ENCODE assay signal across 17 cellular contexts in the genomic region with DNA sequence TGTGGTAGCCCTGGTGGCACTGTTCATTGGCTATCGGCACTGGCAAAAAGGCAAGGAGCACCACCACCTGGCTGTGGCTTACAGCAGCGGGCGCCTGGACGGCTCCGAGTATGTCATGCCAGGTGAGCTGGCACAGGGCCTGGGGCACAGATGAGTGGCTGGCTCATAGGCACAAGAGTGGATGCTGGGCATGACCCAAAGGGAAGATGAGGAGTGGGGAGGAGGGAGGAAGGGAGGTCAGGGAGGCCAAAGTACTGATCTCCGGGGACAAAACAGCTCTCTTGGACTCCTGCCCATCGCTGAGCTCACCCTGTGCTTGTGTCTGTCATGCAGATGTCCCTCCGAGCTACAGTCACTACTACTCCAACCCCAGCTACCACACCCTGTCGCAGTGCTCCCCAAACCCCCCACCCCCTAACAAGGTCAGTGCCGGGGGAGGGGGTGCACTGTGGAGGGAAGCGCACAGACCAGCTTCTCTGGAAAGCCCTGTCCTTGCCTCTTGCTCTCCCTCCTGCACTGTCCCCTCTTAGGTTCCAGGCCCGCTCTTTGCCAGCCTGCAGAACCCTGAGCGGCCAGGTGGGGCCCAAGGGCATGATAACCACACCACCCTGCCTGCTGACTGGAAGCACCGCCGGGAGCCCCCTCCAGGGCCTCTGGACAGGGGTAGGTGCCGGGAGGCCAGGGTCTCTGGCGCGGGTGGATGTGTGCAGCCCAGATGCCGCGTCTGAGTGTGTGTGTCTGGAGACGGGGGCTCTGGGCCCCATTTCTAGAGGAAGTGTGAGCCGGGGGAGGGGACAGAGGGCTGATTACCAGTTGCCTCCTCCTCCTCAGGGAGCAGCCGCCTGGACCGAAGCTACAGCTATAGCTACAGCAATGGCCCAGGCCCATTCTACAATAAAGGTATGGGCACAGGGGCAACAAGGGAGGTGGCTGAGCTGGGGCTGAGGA. TPM values are rescaled to one million over a fixed set of nuclear protein-coding genes. Genes with fewer than 3 reads are reported as not detected.
DNase-seq lines count a peak whose midpoint lies in the region; ATAC-seq, FAIRE-seq and TF ChIP-seq lines count a peak whose summit lies in the region.
"Had no signal": no experiment of that assay in that cellular context is flagged by ENCODE, and none has a peak within 500 bp of the region (broad histone marks: within the 10 kb centered on the region; RNA-seq: fewer than 3 reads in every experiment).

No MANE protein-coding gene starts in this region.

- peak overlapping the region; percentile 23 for H4K8ac ChIP-seq in neuronal stem cell (ENCODE audit: low read depth, low read length)

- H3K9me3 Mint-ChIP-seq in chondrocyte (ENCODE audit: low read depth), result no peaks in the 10 kb centered on the region
- H3K9me3 Mint-ChIP-seq: activated T-helper 1 cell treated with anti-CD3 and anti-CD28 coated beads, Interleukin-12 subunit alpha, Interleukin-12 subunit beta, Interleukin-2, Interleukin-4 antibody, amounts not matched to agents 30 ng/mL and 10 ng/mL and 1 ng/mL, durations not matched to agents 14 hours and 24 hours and 36 hours had no signal

- H3K9ac ChIP-seq in neuronal stem cell (ENCODE audit: low read depth, low read length, poor library complexity), result no peak overlapping the region
- H3K9ac ChIP-seq in kidney (ENCODE audit: low read length in 2 of 2), result no peak overlapping the region

- H3K79me1 ChIP-seq in neuronal stem cell (ENCODE audit: low read depth, low read length), result peaks cover 3% of the 10 kb centered on the region

- H2AK5ac ChIP-seq in neuronal stem cell (ENCODE audit: low read depth, low read length), result peak overlapping the region; percentile 32

- no CpG with 5 or more reads among the region's 24 CpGs for WGBS in neuronal stem cell (ENCODE audit: extremely low coverage in 2 of 2, insufficient read length in 2 of 2, insufficient replicate concordance in 1 of 2), 2 donors
- 60% methylated on average over 6 of the region's 24 CpGs for WGBS in suprapubic skin

- peak overlapping the region; percentile 5 for H3K14ac ChIP-seq in neuronal stem cell (ENCODE audit: low read length)

- H2BK5ac ChIP-seq in neuronal stem cell (ENCODE audit: low read length), result no peak overlapping the region

- peaks cover 14% of the 10 kb centered on the region for H3K36me3 Mint-ChIP-seq in chondrocyte (ENCODE audit: low read depth)
- H3K36me3 Mint-ChIP-seq: CD4-positive, CD25-positive, alpha-beta regulatory T cell had no signal

- no peak overlapping the region for H2BK12ac ChIP-seq in neuronal stem cell (ENCODE audit: low read length)

- H3K23ac ChIP-seq in neuronal stem cell (ENCODE audit: low read depth, low read length, poor library complexity), result peak overlapping the region; percentile 58

- TF ChIP-seq CTCF in GM12865 (IDR thresholded peaks at IDR 0.05; ENCODE audit: insufficient read depth, low read depth, low read length, missing control alignments) (peak; percentile 13), chondrocyte (IDR thresholded peaks at IDR 0.05) (no peak), kidney (IDR thresholded peaks at IDR 0.05; ENCODE audit: borderline replicate concordance, extremely low read depth, insufficient read depth) (no peak), suprapubic skin (IDR thresholded peaks at IDR 0.05) (no peak)

- no peak overlapping the region for H4K91ac ChIP-seq in neuronal stem cell (ENCODE audit: low read depth, low read length, poor library complexity)

- no peak overlapping the region for H3K4ac ChIP-seq in neuronal stem cell (ENCODE audit: low read length)

- no peaks in the 10 kb centered on the region for H3K36me3 ChIP-seq in neuronal stem cell (replicated peaks in 1 of 2; ENCODE audit: control insufficient read depth in 2 of 2, insufficient read depth in 2 of 2, low read length in 2 of 2)
- H3K36me3 ChIP-seq in kidney (ENCODE audit: control insufficient read depth in 1 of 2, insufficient read depth in 2 of 2, low read length in 2 of 2), result peaks cover 0 to 3% of the 10 kb centered on the region in 2 donors
- peaks cover 6% of the 10 kb centered on the region for H3K36me3 ChIP-seq in suprapubic skin

- no peak overlapping the region for H3K4me3 ChIP-seq in GM12865 (ENCODE audit: low read depth, low read length)
- no peak overlapping the region for H3K4me3 ChIP-seq in neuronal stem cell (ENCODE audit: low read length in 2 of 2)
- H3K4me3 ChIP-seq in kidney (ENCODE audit: low read length in 2 of 2), result no peak overlapping the region
- H3K4me3 ChIP-seq in suprapubic skin, result no peak overlapping the region

- H3K9me3 ChIP-seq in neuronal stem cell (replicated peaks in 1 of 2; ENCODE audit: control insufficient read depth in 2 of 2, insufficient read depth in 1 of 2, low read depth in 1 of 2, low read length in 2 of 2) (peaks cover 0 to under 1% of the 10 kb centered on the region in 2 donors), kidney (ENCODE audit: control insufficient read depth in 1 of 2, low read length in 2 of 2) (no peaks in the 10 kb centered on the region), suprapubic skin (no peaks in the 10 kb centered on the region)

- H3K27me3 ChIP-seq in neuronal stem cell (ENCODE audit: control insufficient read depth in 3 of 3, insufficient read depth in 3 of 3, low read depth in 1 of 3, low read length in 3 of 3), result peaks cover 0 to 4% (median 2%) of the 10 kb centered on the region in 3 experiments
- peaks cover 46% of the 10 kb centered on the region for H3K27me3 ChIP-seq in suprapubic skin

- H2BK120ac ChIP-seq in neuronal stem cell (ENCODE audit: low read depth, low read length), result no peak overlapping the region

- H3K27ac Mint-ChIP-seq in chondrocyte (ENCODE audit: unreplicated experiment), result no peak overlapping the region
- H3K27ac Mint-ChIP-seq: activated T-helper 1 cell treated with anti-CD3 and anti-CD28 coated beads, Interleukin-12 subunit alpha, Interleukin-12 subunit beta, Interleukin-2, Interleukin-4 antibody, amounts not matched to agents 30 ng/mL and 10 ng/mL and 1 ng/mL, durations not matched to agents 14 hours and 24 hours and 36 hours; CD4-positive, CD25-positive, alpha-beta regulatory T cell had no signal

- H3K4me1 Mint-ChIP-seq in chondrocyte (ENCODE audit: low read depth), result no peaks in the 10 kb centered on the region
- H3K4me1 Mint-ChIP-seq: CD4-positive, CD25-positive, alpha-beta regulatory T cell had no signal

- no peak for TF ChIP-seq POLR2A in suprapubic skin (IDR thresholded peaks at IDR 0.05)

- H3K27ac ChIP-seq in neuronal stem cell (replicated peaks; ENCODE audit: low read length) (no peak overlapping the region), kidney (ENCODE audit: low read depth in 2 of 2, low read length in 2 of 2) (no peak overlapping the region), suprapubic skin (no peak overlapping the region)

- no peak for ATAC-seq in GM21515 (IDR thresholded peaks at IDR 0.05; ENCODE audit: unreplicated experiment)
- no peak for ATAC-seq in HG02973 (IDR thresholded peaks at IDR 0.05; ENCODE audit: unreplicated experiment)
- ATAC-seq: activated CD4-positive, CD25-positive, alpha-beta regulatory T cell treated with anti-CD3 and anti-CD28 coated beads, Interleukin-2, amount 50 U/mL, for 24 hours had no signal

- no peak for FAIRE-seq in kidney (lab: Jason Lieb, UNC)
- FAIRE-seq: astrocyte had no signal

- H3K18ac ChIP-seq in neuronal stem cell (ENCODE audit: low read length), result peak overlapping the region; percentile 31

- no peaks in the 10 kb centered on the region for H3K27me3 Mint-ChIP-seq in chondrocyte (ENCODE audit: low read depth)

- no peak for TF ChIP-seq EP300 in suprapubic skin (IDR thresholded peaks at IDR 0.05)

- intact Hi-C loops in kidney (cut with DNase I), result no loop called here

- peak overlapping the region; percentile 49 for H2BK15ac ChIP-seq in neuronal stem cell (ENCODE audit: low read length)

- DNase-seq in GM12865 (ENCODE audit: low read depth), result no peak
- peak; percentile 82 for DNase-seq in NCI-H2029 treated with DMSO at 0.1 percent for 48 hours (lab: John Stamatoyannopoulos, UW)
- DNase-seq in chondrocyte (ENCODE audit: low spot score), result peak; percentile 91
- DNase-seq in neuronal stem cell (ENCODE audit: low spot score), result no peak
- DNase-seq in kidney, result no peak
- DNase-seq in suprapubic skin (ENCODE audit: low spot score in 2 of 2), result no peak
- DNase-seq: CD4-positive, CD25-positive, alpha-beta regulatory T cell; effector memory CD4-positive, alpha-beta T cell; KG1; mammary epithelial cell; stimulated activated CD4-positive, alpha-beta T cell treated with anti-CD3 and anti-CD28 coated beads, Interleukin-1b, Interleukin-23, amount 100 ng/mL, for 48 hours had no signal

- peak overlapping the region; percentile 72 for H2AFZ ChIP-seq in neuronal stem cell (ENCODE audit: low read length)

- peaks cover 3 to 10% of the 10 kb centered on the region in 2 donors for H3K4me1 ChIP-seq in neuronal stem cell (ENCODE audit: control insufficient read depth in 2 of 2, insufficient read depth in 1 of 2, low read depth in 1 of 2, low read length in 2 of 2)
- H3K4me1 ChIP-seq in kidney (ENCODE audit: control insufficient read depth in 1 of 2, insufficient read depth in 1 of 2, low read depth in 1 of 2, low read length in 2 of 2), result no peaks in the 10 kb centered on the region
- H3K4me1 ChIP-seq in suprapubic skin, result peaks cover 9% of the 10 kb centered on the region

- no peak overlapping the region for H3K4me3 Mint-ChIP-seq in chondrocyte (ENCODE audit: unreplicated experiment)
- H3K4me3 Mint-ChIP-seq: activated T-helper 1 cell treated with anti-CD3 and anti-CD28 coated beads, Interleukin-12 subunit alpha, Interleukin-12 subunit beta, Interleukin-2, Interleukin-4 antibody, amounts not matched to agents 30 ng/mL and 10 ng/mL and 1 ng/mL, durations not matched to agents 14 hours and 24 hours and 36 hours; CD4-positive, CD25-positive, alpha-beta regulatory T cell had no signal

- no peak overlapping the region for H3K4me2 ChIP-seq in neuronal stem cell (ENCODE audit: insufficient read depth, low read length, poor library complexity, severe bottlenecking)

RNA-seq across cellular contexts. Expression of gene LRRC71, which starts 7.3 kb away (rescaled TPM):
- total RNA-seq in chondrocyte (not detected in 3 replicates), kidney (0.50 TPM), suprapubic skin (not detected)
- polyA plus RNA-seq in neuronal stem cell (2013, experiment 1 of 2), result 0.03 TPM
- 0.01 TPM for polyA plus RNA-seq in neuronal stem cell (2013, experiment 2 of 2)
- polyA plus RNA-seq in kidney (ENCODE audit: insufficient read depth, low read depth, low replicate concordance), result 0.19 TPM
- total RNA-seq: activated T-helper 1 cell treated with anti-CD3 and anti-CD28 coated beads, Interleukin-12 subunit alpha, Interleukin-12 subunit beta, Interleukin-2, Interleukin-4 antibody, amounts not matched to agents 30 ng/mL and 10 ng/mL and 1 ng/mL, durations not matched to agents 14 hours and 24 hours and 36 hours; CD4-positive, CD25-positive, alpha-beta regulatory T cell; H4; mammary epithelial cell had no signal
- polyA plus RNA-seq: CD4-positive, CD25-positive, alpha-beta regulatory T cell; mammary epithelial cell had no signal

RNA-seq across cellular contexts. Expression of gene PEAR1, which starts 19.6 kb away (rescaled TPM):
- total RNA-seq in chondrocyte, result 1.4 to 13.7 TPM (median 9.9 TPM) in 3 replicates
- 0.78 TPM for polyA plus RNA-seq in neuronal stem cell (2013, experiment 1 of 2)
- 0.62 TPM for polyA plus RNA-seq in neuronal stem cell (2013, experiment 2 of 2)
- 17.2 TPM for total RNA-seq in kidney
- 4.5 TPM for polyA plus RNA-seq in kidney (ENCODE audit: insufficient read depth, low read depth, low replicate concordance)
- 1 to 10 TPM; 2.4 to 5.7 (median 3.8) TPM for total RNA-seq in suprapubic skin
- total RNA-seq: H4 had no signal
- polyA plus RNA-seq: CD4-positive, CD25-positive, alpha-beta regulatory T cell had no signal

RNA-seq across cellular contexts. Expression of gene NTRK1, which starts 52.5 kb away (rescaled TPM):
- total RNA-seq in chondrocyte (not detected in 3 replicates), kidney (1.0 TPM), suprapubic skin (under 1 TPM in 1 of 4 donors, not detected in 3; 0.32 TPM)
- 0.07 TPM for polyA plus RNA-seq in neuronal stem cell (2013, experiment 1 of 2)
- polyA plus RNA-seq in neuronal stem cell (2013, experiment 2 of 2), result 0.11 TPM
- 1.3 TPM for polyA plus RNA-seq in kidney (ENCODE audit: insufficient read depth, low read depth, low replicate concordance)
- total RNA-seq: mammary epithelial cell had no signal
- polyA plus RNA-seq: mammary epithelial cell had no signal

RNA-seq across cellular contexts. Expression of gene INSRR, which starts 54.2 kb away (rescaled TPM):
- total RNA-seq in chondrocyte (not detected in 3 replicates), kidney (0.35 TPM), suprapubic skin (not detected)
- polyA plus RNA-seq in neuronal stem cell (2013, experiment 1 of 2), result 0.01 TPM
- polyA plus RNA-seq in neuronal stem cell (2013, experiment 2 of 2), result 0.01 TPM
- polyA plus RNA-seq in kidney (ENCODE audit: insufficient read depth, low read depth, low replicate concordance), result 2.4 TPM
- total RNA-seq: H4, mammary epithelial cell had no signal
- polyA plus RNA-seq: CD4-positive, CD25-positive, alpha-beta regulatory T cell; mammary epithelial cell had no signal

Comparison
In these comparisons a context has a peak if more than half of its experiments do, and no peak if none do; other contexts are left out.
1. DNase-seq: peak in NCI-H2029 treated with DMSO at 0.1 percent for 48 hours (single experiment) and chondrocyte (single experiment); none in GM12865 (single experiment), neuronal stem cell (single experiment), kidney (single experiment) and suprapubic skin (0 of 2).